2 cellular contexts compared by ENCODE assay signal in the genomic region with DNA sequence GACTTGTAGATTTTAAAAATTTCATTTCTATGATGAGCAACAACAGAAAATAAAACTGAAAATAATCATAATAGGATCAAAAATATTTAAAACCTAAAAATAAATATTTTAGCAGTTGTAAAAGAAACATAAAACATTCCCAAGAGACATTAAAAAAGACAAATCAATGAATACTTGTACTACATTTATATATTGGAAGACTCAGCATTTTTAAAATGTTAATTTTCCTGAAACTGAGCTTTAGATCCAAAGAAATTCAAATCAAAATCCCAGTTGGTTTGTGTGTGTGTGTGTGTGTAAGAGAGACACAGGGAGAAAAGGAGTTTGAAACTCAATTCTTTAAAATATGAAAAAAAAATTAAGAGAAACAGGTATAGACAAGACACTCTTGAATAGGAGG.
TF ChIP-seq lines count a peak whose summit lies in the region.

No MANE protein-coding gene starts in this region.

TF ChIP-seq in HepG2, 621 proteins besides CTCF, POLR2A, EP300 and RAD21:
- TF ChIP-seq MAFF (IDR thresholded peaks at IDR 0.05; ENCODE audit: low read depth, low read length) (0 out of 2 replicates have a peak, but pooled peaks have one; percentile 17), SP5 (CRISPR knock-in tag; IDR thresholded peaks at IDR 0.05; ENCODE audit: borderline replicate concordance, low read depth) (no peak), REL (CRISPR knock-in tag; conservative IDR thresholded peaks at IDR 0.05) (no peak), MAFK (conservative IDR thresholded peaks at IDR 0.05 in 1 of 2, IDR thresholded peaks at IDR 0.05 in 1 of 2; ENCODE audit: low read length in 2 of 2) (peak; percentile 21 to 63; a peak in 2 of 4 replicates)
- TF ChIP-seq, protein P1, sequence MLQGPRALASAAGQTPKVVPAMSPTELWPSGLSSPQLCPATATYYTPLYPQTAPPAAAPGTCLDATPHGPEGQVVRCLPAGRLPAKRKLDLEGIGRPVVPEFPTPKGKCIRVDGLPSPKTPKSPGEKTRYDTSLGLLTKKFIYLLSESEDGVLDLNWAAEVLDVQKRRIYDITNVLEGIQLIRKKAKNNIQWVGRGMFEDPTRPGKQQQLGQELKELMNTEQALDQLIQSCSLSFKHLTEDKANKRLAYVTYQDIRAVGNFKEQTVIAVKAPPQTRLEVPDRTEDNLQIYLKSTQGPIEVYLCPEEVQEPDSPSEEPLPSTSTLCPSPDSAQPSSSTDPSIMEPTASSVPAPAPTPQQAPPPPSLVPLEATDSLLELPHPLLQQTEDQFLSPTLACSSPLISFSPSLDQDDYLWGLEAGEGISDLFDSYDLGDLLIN (CRISPR knock-in tag; IDR thresholded peaks at IDR 0.05; ENCODE audit: borderline replicate concordance) = no peak

TF ChIP-seq in K562, 482 proteins besides CTCF, POLR2A, EP300 and RAD21:
- TF ChIP-seq STAT5A (IDR thresholded peaks at IDR 0.05; ENCODE audit: borderline replicate concordance, low read length) (no peak), MAFF (IDR thresholded peaks at IDR 0.05; ENCODE audit: low read length) (peak; percentile 3; the same call in 1 of the 2 replicates), C11orf30 (IDR thresholded peaks at IDR 0.05; ENCODE audit: low read depth) (peak; percentile 37; the same call in 1 of the 2 replicates), ZNF316 (IDR thresholded peaks at IDR 0.05) (peak; percentile 74)
